In genomic region chr18:62710417-62710816, GRCh38 we compare ENCODE assay signal across 13 cellular contexts.
DNase-seq lines count a peak whose midpoint lies in the region; ATAC-seq and TF ChIP-seq lines count a peak whose summit lies in the region.
"Had no signal": no experiment of that assay in that cellular context is flagged by ENCODE, and none has a peak within 500 bp of the region (broad histone marks: within the 10 kb centered on the region; RNA-seq: fewer than 3 reads in every experiment).

No MANE protein-coding gene starts in this region.

- no peak overlapping the region for H3K4me3 Mint-ChIP-seq in stimulated activated naive CD8-positive, alpha-beta T cell treated with anti-CD3 and anti-CD28 coated beads, Interleukin-15, amount 100 ng/mL, for 72 hours

- peak; percentile 86 for DNase-seq in DMS153 treated with DMSO at 0.1 percent for 48 hours (lab: John Stamatoyannopoulos, UW; ENCODE audit: unreplicated experiment)
- peak; percentile 72 to 99 (median 88) for DNase-seq in NCI-H1417 (lab: John Stamatoyannopoulos, UW)
- DNase-seq in NCI-H774 (lab: John Stamatoyannopoulos, UW): peak; percentile 34
- peak; percentile 86 for DNase-seq in foreskin melanocyte
- DNase-seq in stimulated activated naive CD8-positive, alpha-beta T cell treated with anti-CD3 and anti-CD28 coated beads, Interleukin-15, amount 100 ng/mL, for 72 hours: no peak
- no peak for DNase-seq in activated CD4-positive, alpha-beta T cell treated with anti-CD3 and anti-CD28 coated beads, Interleukin-2, amount 50 U/mL, for 1 hour
- no peak for DNase-seq in GM20000 (ENCODE audit: low spot score)
- DNase-seq: anterior cingulate cortex, naive B cell, NCI-H446 treated with DMSO at 0.1 percent for 48 hours, SHP77 had no signal

- H3K27me3 Mint-ChIP-seq in stimulated activated naive CD8-positive, alpha-beta T cell treated with anti-CD3 and anti-CD28 coated beads, Interleukin-15, amount 100 ng/mL, for 72 hours: no peaks in the 10 kb centered on the region
- H3K27me3 Mint-ChIP-seq: naive B cell had no signal

- ATAC-seq in stimulated activated naive CD8-positive, alpha-beta T cell treated with anti-CD3 and anti-CD28 coated beads, Interleukin-15, amount 100 ng/mL, for 72 hours: no peak
- ATAC-seq in HG03469 (IDR thresholded peaks at IDR 0.05; ENCODE audit: unreplicated experiment): no peak
- ATAC-seq: gastroesophageal sphincter had no signal

- no peak for TF ChIP-seq CTCF in GM20000 (IDR thresholded peaks at IDR 0.05; ENCODE audit: extremely low read depth, missing control alignments)

- peaks cover 6% of the 10 kb centered on the region for H3K4me1 Mint-ChIP-seq in stimulated activated naive CD8-positive, alpha-beta T cell treated with anti-CD3 and anti-CD28 coated beads, Interleukin-15, amount 100 ng/mL, for 72 hours

- no peak overlapping the region for H3K27ac Mint-ChIP-seq in stimulated activated naive CD8-positive, alpha-beta T cell treated with anti-CD3 and anti-CD28 coated beads, Interleukin-15, amount 100 ng/mL, for 72 hours
- H3K27ac Mint-ChIP-seq: naive B cell had no signal

- H3K9me3 Mint-ChIP-seq in stimulated activated naive CD8-positive, alpha-beta T cell treated with anti-CD3 and anti-CD28 coated beads, Interleukin-15, amount 100 ng/mL, for 72 hours: no peaks in the 10 kb centered on the region
- H3K9me3 Mint-ChIP-seq: naive B cell had no signal

Comparison
In these comparisons a context has a peak if more than half of its experiments do, and no peak if none do; other contexts are left out.
1. DNase-seq: peak in DMS153 treated with DMSO at 0.1 percent for 48 hours (single experiment), NCI-H1417 (3 of 3), NCI-H774 (single experiment) and foreskin melanocyte (single experiment); none in stimulated activated naive CD8-positive, alpha-beta T cell treated with anti-CD3 and anti-CD28 coated beads, Interleukin-15, amount 100 ng/mL, for 72 hours (0 of 2), activated CD4-positive, alpha-beta T cell treated with anti-CD3 and anti-CD28 coated beads, Interleukin-2, amount 50 U/mL, for 1 hour (single experiment) and GM20000 (single experiment).